Comparison of ENCODE assay signal across 25 cellular contexts in genomic region chr21:34799092-34799491, GRCh38.
A peak's percentile ranks its signal among the peaks of the same experiment; 100 is the strongest.
DNase-seq lines count a peak whose midpoint lies in the region; ATAC-seq, FAIRE-seq and TF ChIP-seq lines count a peak whose summit lies in the region.
"Had no signal": no experiment of that assay in that cellular context is flagged by ENCODE, and none has a peak within 500 bp of the region (broad histone marks: within the 10 kb centered on the region; RNA-seq: fewer than 3 reads in every experiment).

No MANE protein-coding gene starts in this region.

- POLR2A ChIA-PET in A549 (lab: Yijun Ruan, JAX) (no interaction called here), HCT116 (lab: Charles Lee) (no interaction called here)

- no peak overlapping the region for H3K4me2 ChIP-seq in A549
- H3K4me2 ChIP-seq in HCT116 (ENCODE audit: low read length) = peak overlapping the region; percentile 69; the same call in 1 of the 2 replicates
- no peak overlapping the region for H3K4me2 ChIP-seq in mammary epithelial cell (ENCODE audit: insufficient read depth, low read depth, low read length)

- TF ChIP-seq EP300 in A549 (IDR thresholded peaks at IDR 0.05) = no peak

- H2AFZ ChIP-seq in HCT116 (ENCODE audit: low read depth, low read length, poor library complexity, severe bottlenecking) (no peak overlapping the region), mammary epithelial cell (ENCODE audit: low read depth, low read length) (no peak overlapping the region)

- in situ Hi-C loops in mammary epithelial cell (cut with MboI; ENCODE audit: low sequenced_read_pairs in 2 of 2) = no loop called here

- ATAC-seq in A549 (no peak), HCT116 (no peak), psoas muscle (no peak), GM21786 (IDR thresholded peaks at IDR 0.05; ENCODE audit: unreplicated experiment) (no peak)
- no peak for ATAC-seq in stimulated activated naive CD8-positive, alpha-beta T cell treated with anti-CD3 and anti-CD28 coated beads, Interleukin-15, Interleukin-2, amounts not matched to agents 100 U/mL and 50 U/mL, for 24 hours
- ATAC-seq: effector memory CD8-positive, alpha-beta T cell; GM12878; right lobe of liver had no signal

- no peak overlapping the region for H3K4me3 ChIP-seq in A549
- H3K4me3 ChIP-seq in HCT116 (replicated peaks in 1 of 2; ENCODE audit: low read depth in 1 of 2, low read length in 2 of 2) = no peak overlapping the region
- H3K4me3 ChIP-seq in mammary epithelial cell (replicated peaks in 1 of 3; ENCODE audit: insufficient read depth in 1 of 3, low read depth in 2 of 3, low read length in 3 of 3) = no peak overlapping the region
- no peak overlapping the region for H3K4me3 ChIP-seq in psoas muscle
- H3K4me3 ChIP-seq: GM12878, right lobe of liver had no signal

- TF ChIP-seq CTCF in A549 (IDR thresholded peaks at IDR 0.05) (no peak), HCT116 (IDR thresholded peaks at IDR 0.05 in 2 of 3, conservative IDR thresholded peaks at IDR 0.05 in 1 of 3; ENCODE audit: borderline replicate concordance in 1 of 3, insufficient read depth in 1 of 3, low read depth in 2 of 3, low read length in 2 of 3) (no peak), mammary epithelial cell (conservative IDR thresholded peaks at IDR 0.05 in 1 of 2, IDR thresholded peaks at IDR 0.05 in 1 of 2; ENCODE audit: extremely low read depth in 1 of 2, insufficient read depth in 1 of 2, low read depth in 1 of 2, low read length in 2 of 2) (no peak), psoas muscle (IDR thresholded peaks at IDR 0.05) (no peak)

- TF ChIP-seq RAD21 in A549 (conservative IDR thresholded peaks at IDR 0.05 in 1 of 2, IDR thresholded peaks at IDR 0.05 in 1 of 2) (no peak), HCT116 (IDR thresholded peaks at IDR 0.05; ENCODE audit: low read depth) (no peak)

- WGBS in A549 (ENCODE audit: missing lambda C conversion rate) = 93% methylated on average over 6 of the region's 6 CpGs
- WGBS in mammary epithelial cell (ENCODE audit: low coverage, missing lambda C conversion rate) = 93% methylated on average over 6 of the region's 6 CpGs
- 94 to 98% (median 95%) methylated on average over 6 of the region's 6 CpGs for WGBS in psoas muscle, 3 donors

- BruUV-seq in HCT116 (replicated peaks; lab: Mats Ljungman, UMichigan) (no TSS peak), mammary epithelial cell (replicated peaks; lab: Mats Ljungman, UMichigan) (no TSS peak)

- no peaks in the 10 kb centered on the region for H4K20me1 ChIP-seq in HCT116 (ENCODE audit: insufficient read depth)
- H4K20me1 ChIP-seq in mammary epithelial cell (ENCODE audit: insufficient read depth, low read length) = no peaks in the 10 kb centered on the region

- DNase-seq in A549 (ENCODE audit: low read depth in 1 of 2, low spot score in 1 of 2) (no peak), HCT116 (ENCODE audit: low read depth, low spot score) (no peak), mammary epithelial cell (no peak), psoas muscle (no peak)
- DNase-seq in stimulated activated naive CD8-positive, alpha-beta T cell treated with anti-CD3 and anti-CD28 coated beads, Interleukin-15, Interleukin-2, amounts not matched to agents 100 U/mL and 50 U/mL, for 24 hours = no peak
- no peak for DNase-seq in activated T-cell treated with anti-CD3 and anti-CD28 coated beads, Interleukin-2, amount 50 U/mL, for 1 hour
- DNase-seq: activated CD4-positive, alpha-beta T cell treated with anti-CD3 and anti-CD28 coated beads for 1 hour; activated effector memory CD4-positive, alpha-beta T cell treated with Interleukin-2 at 50 U/mL for 16 hours; activated naive CD8-positive, alpha-beta T cell treated with anti-CD3 and anti-CD28 coated beads for 36 hours; aorta; cortex of kidney; DMS153; effector memory CD8-positive, alpha-beta T cell; glutamatergic neuron; H7; Kasumi-1; NCI-H1417 treated with DMSO at 0.1 percent for 48 hours; NCI-H2029 treated with DMSO at 0.1 percent for 48 hours; NCI-H526; right lobe of liver; Right ventricle myocardium superior; stimulated activated CD4-positive, alpha-beta T cell treated with anti-CD3 and anti-CD28 coated beads, Interleukin-4, amount 100 ng/mL, for 1 hour had no signal

- TF ChIP-seq POLR2A in A549 (IDR thresholded peaks at IDR 0.05; ENCODE audit: low read length) (no peak), HCT116 (IDR thresholded peaks at IDR 0.05; ENCODE audit: borderline replicate concordance, extremely low read depth, insufficient read depth, insufficient read length) (no peak)

- H3K36me3 ChIP-seq in HCT116 (ENCODE audit: control insufficient read depth in 1 of 2, insufficient read depth in 2 of 2, low read length in 2 of 2) (peaks cover 4 to 7% of the 10 kb centered on the region in 2 experiments; a peak in 3 of 4 replicates), mammary epithelial cell (ENCODE audit: insufficient read depth, low read length) (peaks cover 56% of the 10 kb centered on the region), psoas muscle (ENCODE audit: insufficient read depth in 1 of 2, low read depth in 1 of 2) (peaks cover 5 to 77% of the 10 kb centered on the region in 2 donors)

- no peak for FAIRE-seq in A549 (lab: Jason Lieb, UNC)
- FAIRE-seq: GM12878 had no signal

- intact Hi-C loops in HCT116 (cut with micrococcal nuclease) (no loop called here), mammary epithelial cell (cut with micrococcal nuclease) (no loop called here), psoas muscle (cut with DNase I) (loop anchor here (5.0 kb wide), 3 partner anchors 38 to 88 kb away; no protein-coding TSS in a partner anchor)

- H3K4me1 ChIP-seq in A549 (peaks cover 84% of the 10 kb centered on the region), HCT116 (ENCODE audit: control insufficient read depth in 1 of 2, insufficient read depth in 2 of 2, low read length in 2 of 2) (peaks cover 79 to 94% of the 10 kb centered on the region in 2 experiments), mammary epithelial cell (ENCODE audit: insufficient read depth, low read length) (peaks cover 91% of the 10 kb centered on the region), psoas muscle (peaks cover 77% of the 10 kb centered on the region)

- CTCF ChIA-PET in A549 (lab: Yijun Ruan, JAX) (interaction anchor here (0.7 kb wide), 1 partner anchor 105 kb away, joined by 4 read pairs; no protein-coding TSS in a partner anchor), HCT116 (lab: Charles Lee) (no interaction called here), mammary epithelial cell (lab: Charles Lee; ENCODE audit: low non-redundant PET) (no interaction called here)

- H3K9me2 ChIP-seq in HCT116 (ENCODE audit: insufficient read depth) = no peaks in the 10 kb centered on the region

- H3K27ac ChIP-seq in A549 = peak overlapping the region; percentile 79 to 81
- no peak overlapping the region for H3K27ac ChIP-seq in HCT116 (ENCODE audit: low read depth, low read length)
- peak overlapping the region; percentile 83 for H3K27ac ChIP-seq in mammary epithelial cell (ENCODE audit: insufficient read depth, low read depth, low read length)
- H3K27ac ChIP-seq in psoas muscle = peak overlapping the region; percentile 75
- H3K27ac ChIP-seq: neutrophil, right lobe of liver had no signal

- H3K9me3 ChIP-seq in A549 (no peaks in the 10 kb centered on the region), HCT116 (ENCODE audit: control insufficient read depth in 1 of 2, insufficient read depth in 1 of 2, low read depth in 1 of 2, low read length in 2 of 2) (no peaks in the 10 kb centered on the region), mammary epithelial cell (replicated peaks; ENCODE audit: insufficient read depth, low read length) (no peaks in the 10 kb centered on the region), psoas muscle (no peaks in the 10 kb centered on the region)
- H3K9me3 ChIP-seq: neutrophil, right lobe of liver had no signal

- H3K27me3 ChIP-seq in HCT116 (ENCODE audit: insufficient read depth, low read length) (no peaks in the 10 kb centered on the region), mammary epithelial cell (ENCODE audit: insufficient read depth, low read length) (no peaks in the 10 kb centered on the region), psoas muscle (ENCODE audit: insufficient read depth in 3 of 3, low read length in 2 of 3) (no peaks in the 10 kb centered on the region)
- H3K27me3 ChIP-seq: neutrophil, right lobe of liver had no signal

- RAD21 ChIA-PET in HCT116 (lab: Charles Lee; ENCODE audit: low non-redundant PET in 1 of 2, low total read pairs in 2 of 2, uncharacterized antibody in 2 of 2, unreplicated experiment in 2 of 2) = no interaction called here

- H3K79me2 ChIP-seq in HCT116 (ENCODE audit: insufficient read depth, low read length) = no peaks in the 10 kb centered on the region
- H3K79me2 ChIP-seq in mammary epithelial cell (ENCODE audit: insufficient read depth, low read length) = peaks cover 75% of the 10 kb centered on the region

- H3K9ac ChIP-seq in HCT116 (ENCODE audit: low read length) (no peak overlapping the region), mammary epithelial cell (ENCODE audit: insufficient read depth, low read length) (no peak overlapping the region)

- dilution Hi-C loops in mammary epithelial cell (cut with HindIII; ENCODE audit: low sequenced_read_pairs) = no loop called here

TF ChIP-seq in A549, 52 proteins besides CTCF, POLR2A, EP300 and RAD21 (continues in another document):
- no peak for TF ChIP-seq KDM5A (IDR thresholded peaks at IDR 0.05)
- TF ChIP-seq NPAS2 (CRISPR knock-in tag; IDR thresholded peaks at IDR 0.05; ENCODE audit: borderline replicate concordance) = no peak
- no peak for TF ChIP-seq SREBF2 (IDR thresholded peaks at IDR 0.05)

TF ChIP-seq in HCT116, 20 proteins besides CTCF, POLR2A, EP300 and RAD21 (continues in another document):
- TF ChIP-seq JUND (IDR thresholded peaks at IDR 0.05) (no peak), SP1 (IDR thresholded peaks at IDR 0.05; ENCODE audit: low read depth) (no peak), EZH2phosphoT487 (IDR thresholded peaks at IDR 0.05; ENCODE audit: borderline replicate concordance) (no peak), ZFX (IDR thresholded peaks at IDR 0.05) (no peak), SRF (IDR thresholded peaks at IDR 0.05; ENCODE audit: low read depth) (no peak), ELF1 (IDR thresholded peaks at IDR 0.05; ENCODE audit: borderline replicate concordance, low read depth) (no peak)
- TF ChIP-seq, protein P1, sequence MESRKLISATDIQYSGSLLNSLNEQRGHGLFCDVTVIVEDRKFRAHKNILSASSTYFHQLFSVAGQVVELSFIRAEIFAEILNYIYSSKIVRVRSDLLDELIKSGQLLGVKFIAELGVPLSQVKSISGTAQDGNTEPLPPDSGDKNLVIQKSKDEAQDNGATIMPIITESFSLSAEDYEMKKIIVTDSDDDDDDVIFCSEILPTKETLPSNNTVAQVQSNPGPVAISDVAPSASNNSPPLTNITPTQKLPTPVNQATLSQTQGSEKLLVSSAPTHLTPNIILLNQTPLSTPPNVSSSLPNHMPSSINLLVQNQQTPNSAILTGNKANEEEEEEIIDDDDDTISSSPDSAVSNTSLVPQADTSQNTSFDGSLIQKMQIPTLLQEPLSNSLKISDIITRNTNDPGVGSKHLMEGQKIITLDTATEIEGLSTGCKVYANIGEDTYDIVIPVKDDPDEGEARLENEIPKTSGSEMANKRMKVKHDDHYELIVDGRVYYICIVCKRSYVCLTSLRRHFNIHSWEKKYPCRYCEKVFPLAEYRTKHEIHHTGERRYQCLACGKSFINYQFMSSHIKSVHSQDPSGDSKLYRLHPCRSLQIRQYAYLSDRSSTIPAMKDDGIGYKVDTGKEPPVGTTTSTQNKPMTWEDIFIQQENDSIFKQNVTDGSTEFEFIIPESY (IDR thresholded peaks at IDR 0.05; ENCODE audit: extremely low read depth, insufficient replicate concordance, low read length) = no peak

Comparison
In these comparisons a context has a peak if more than half of its experiments do, and no peak if none do; other contexts are left out.
1. intact Hi-C loops: an anchor here in psoas muscle (5.0 kb wide); none called in HCT116 and mammary epithelial cell.